In genomic region chr12:90020436-90020835, GRCh38 we compare ENCODE assay signal across 36 cellular contexts.
"Had no signal": no experiment of that assay in that cellular context is flagged by ENCODE, and none has a peak within 500 bp of the region (broad histone marks: within the 10 kb centered on the region; RNA-seq: fewer than 3 reads in every experiment).

No MANE protein-coding gene starts in this region.

- H3K27ac ChIP-seq: adrenal gland, body of pancreas, brain microvascular endothelial cell, breast epithelium, WERI-Rb-1 had no signal

- DNase-seq: activated CD4-positive, alpha-beta memory T cell treated with anti-CD3 and anti-CD28 coated beads, Interleukin-2, amount 10 ng/mL, durations not matched to agents 7 days and 5 days; activated CD4-positive, alpha-beta T cell treated with anti-CD3 and anti-CD28 coated beads for 1 hour; activated CD4-positive, alpha-beta T cell treated with anti-CD3 and anti-CD28 coated beads for 36 hours; activated CD4-positive, alpha-beta T cell treated with anti-CD3 and anti-CD28 coated beads for 48 hours; activated CD4-positive, alpha-beta T cell treated with anti-CD3 and anti-CD28 coated beads, Interleukin-2, amount 10 ng/mL, durations not matched to agents 7 days and 5 days; activated CD4-positive, alpha-beta T cell treated with anti-CD3 and anti-CD28 coated beads, Interleukin-2, amount 50 U/mL, for 48 hours; activated CD4-positive, CD25-positive, alpha-beta regulatory T cell; activated CD8-positive, alpha-beta memory T cell treated with anti-CD3 and anti-CD28 coated beads for 24 hours; activated CD8-positive, alpha-beta memory T cell treated with anti-CD3 and anti-CD28 coated beads, Interleukin-2, amount 10 ng/mL, durations not matched to agents 7 days and 5 days; activated CD8-positive, alpha-beta memory T cell treated with anti-CD3 and anti-CD28 coated beads, Interleukin-2, amount 50 U/mL, for 48 hours; activated CD8-positive, alpha-beta T cell treated with anti-CD3 and anti-CD28 coated beads, Interleukin-2, amount 10 ng/mL, durations not matched to agents 7 days and 5 days; activated effector memory CD4-positive, alpha-beta T cell treated with anti-CD3 and anti-CD28 coated beads, Interleukin-2, amount 50 U/mL, for 16 hours; activated gamma-delta T cell treated with Interleukin-2 at 50 U/mL for 16 hours; activated naive CD4-positive, alpha-beta T cell; activated naive CD4-positive, alpha-beta T cell treated with anti-CD3 and anti-CD28 coated beads for 36 hours; activated naive CD4-positive, alpha-beta T cell treated with anti-CD3 and anti-CD28 coated beads, Interleukin-2, amount 50 U/mL, for 16 hours; activated naive CD8-positive, alpha-beta T cell treated with anti-CD3 and anti-CD28 coated beads for 36 hours; activated T-cell treated with anti-CD3 and anti-CD28 coated beads, Interleukin-2, amount 50 U/mL, for 4 hours; activated T-cell treated with anti-CD3 and anti-CD28 coated beads, Interleukin-2, amount 50 U/mL, for 72 hours; adrenal gland; amniotic stem cell; aorta; body of pancreas; brain microvascular endothelial cell; cerebellar nuclear complex; T-helper 1 cell; T-helper 2 cell; T-helper 9 cell; WERI-Rb-1 had no signal

- ATAC-seq: activated CD4-positive, alpha-beta T cell treated with anti-CD3 and anti-CD28 coated beads for 36 hours; activated CD4-positive, CD25-positive, alpha-beta regulatory T cell treated with anti-CD3 and anti-CD28 coated beads, Interleukin-2, amount 50 U/mL, for 24 hours; activated CD8-positive, alpha-beta memory T cell treated with anti-CD3 and anti-CD28 coated beads, Interleukin-2, amount 10 ng/mL, durations not matched to agents 7 days and 5 days; activated CD8-positive, alpha-beta T cell treated with anti-CD3 and anti-CD28 coated beads, Interleukin-2, amount 10 ng/mL, durations not matched to agents 7 days and 5 days; activated naive CD4-positive, alpha-beta T cell treated with anti-CD3 and anti-CD28 coated beads, Interleukin-2, amount 50 U/mL, for 72 hours; activated T-cell treated with anti-CD3 and anti-CD28 coated beads, Interleukin-2, amount 50 U/mL, for 4 hours; activated T-cell treated with anti-CD3 and anti-CD28 coated beads, Interleukin-2, amount 50 U/mL, for 72 hours; activated T-helper 17 cell treated with anti-CD3 and anti-CD28 coated beads, Interleukin-2, amount 50 U/mL, for 72 hours; body of pancreas; WTC11 had no signal

- H3K27me3 ChIP-seq: adrenal gland, body of pancreas, brain microvascular endothelial cell, breast epithelium had no signal

- H3K4me1 ChIP-seq: adrenal gland, body of pancreas, breast epithelium had no signal

- H3K9me3 ChIP-seq: adrenal gland, body of pancreas, breast epithelium had no signal

- FAIRE-seq: astrocyte, TTC549 had no signal

- H3K4me3 ChIP-seq: adrenal gland, body of pancreas, breast epithelium had no signal

- H3K36me3 ChIP-seq: adrenal gland, brain microvascular endothelial cell, breast epithelium, WERI-Rb-1 had no signal
